Comparison of ENCODE assay signal across 11 cellular contexts in genomic region chr7:71131753-71132520, GRCh38. TPM values are rescaled to one million over a fixed set of nuclear protein-coding genes. Genes with fewer than 3 reads are reported as not detected.
DNase-seq lines count a peak whose midpoint lies in the region; ATAC-seq and TF ChIP-seq lines count a peak whose summit lies in the region.
"Had no signal": no experiment of that assay in that cellular context is flagged by ENCODE, and none has a peak within 500 bp of the region (broad histone marks: within the 10 kb centered on the region; RNA-seq: fewer than 3 reads in every experiment).

Gene GALNT17, plus strand, starts transcription at chr7:71132144.

- ATAC-seq in HG02885 (IDR thresholded peaks at IDR 0.05; ENCODE audit: poor library complexity, unreplicated experiment) = no peak
- no peak for ATAC-seq in HG03097 (IDR thresholded peaks at IDR 0.05; ENCODE audit: low FRiP score, unreplicated experiment)
- no peak for ATAC-seq in HG03045 (IDR thresholded peaks at IDR 0.05; ENCODE audit: unreplicated experiment)

- peaks cover 16% of the 10 kb centered on the region for H3K4me1 ChIP-seq in mesenchymal stem cell (ENCODE audit: control insufficient read depth, insufficient read depth, low read depth, low read length)
- peaks cover 6% of the 10 kb centered on the region for H3K4me1 ChIP-seq in stomach smooth muscle (ENCODE audit: control insufficient read depth, insufficient read depth, low read length)

- POLR2A ChIA-PET in RWPE1 (lab: Yijun Ruan, JAX; ENCODE audit: low non-redundant PET) = no interaction called here

- no peak within 1 kb of the TSS for H2AK5ac ChIP-seq in mesenchymal stem cell (ENCODE audit: low read length, severe bottlenecking)

- no peak within 1 kb of the TSS for H3K14ac ChIP-seq in mesenchymal stem cell (ENCODE audit: low read length in 2 of 2)

- no peak within 1 kb of the TSS for H3K18ac ChIP-seq in mesenchymal stem cell (ENCODE audit: low read depth in 1 of 2, low read length in 2 of 2)

- H2AFZ ChIP-seq in mesenchymal stem cell (ENCODE audit: low read depth, low read length) = no peak within 1 kb of the TSS

- H3K4me2 ChIP-seq in mesenchymal stem cell (ENCODE audit: low read length, poor library complexity, severe bottlenecking) = peak within 1 kb of the TSS; percentile 75

- DNase-seq in MG63 (peak; percentile 1), mesenchymal stem cell (no peak), RWPE1 (ENCODE audit: low spot score) (no peak)

- under 1% methylated on average over 76 of the region's 98 CpGs for WGBS in mesenchymal stem cell

- H3K9me3 ChIP-seq in MG63 (no peaks in the 10 kb centered on the region), mesenchymal stem cell (ENCODE audit: control insufficient read depth, low read length) (no peaks in the 10 kb centered on the region), stomach smooth muscle (ENCODE audit: control insufficient read depth in 2 of 2, low read length in 2 of 2) (peaks cover 0 to 2% of the 10 kb centered on the region in 2 donors)

- peaks cover 12% of the 10 kb centered on the region for H3K27me3 ChIP-seq in MG63
- H3K27me3 ChIP-seq in mesenchymal stem cell (ENCODE audit: control insufficient read depth in 1 of 2, insufficient read depth in 1 of 2, low read length in 2 of 2) = peaks cover 40 to 42% of the 10 kb centered on the region in 2 experiments
- H3K27me3 ChIP-seq in stomach smooth muscle (ENCODE audit: control insufficient read depth in 1 of 2, insufficient read depth in 2 of 2, low read length in 2 of 2) = peaks cover 6 to 10% of the 10 kb centered on the region in 2 donors

- H3K79me1 ChIP-seq in mesenchymal stem cell (replicated peaks; ENCODE audit: low read length, poor library complexity, severe bottlenecking) = no peaks in the 10 kb centered on the region

- CTCF ChIA-PET in RWPE1 (lab: Yijun Ruan, JAX) = interaction anchor here (0.6 kb wide), 2 partner anchors 21 to 620 kb away, joined by 3 to 5 read pairs; no protein-coding TSS in a partner anchor

- H2BK15ac ChIP-seq in mesenchymal stem cell (ENCODE audit: low read depth, poor library complexity, severe bottlenecking) = no peak within 1 kb of the TSS

- H3K4ac ChIP-seq in mesenchymal stem cell (ENCODE audit: low read depth in 1 of 2, low read length in 2 of 2) = no peak within 1 kb of the TSS

- H3K23ac ChIP-seq in mesenchymal stem cell (ENCODE audit: low read length in 2 of 2) = no peak within 1 kb of the TSS

- peak within 1 kb of the TSS; percentile 59 for H3K9ac ChIP-seq in mesenchymal stem cell (ENCODE audit: low read length)
- no peak within 1 kb of the TSS for H3K9ac ChIP-seq in stomach smooth muscle (ENCODE audit: low read length in 2 of 2)

- H3K36me3 ChIP-seq in MG63 (no peaks in the 10 kb centered on the region), mesenchymal stem cell (ENCODE audit: control insufficient read depth in 1 of 2, insufficient read depth in 2 of 2, low read depth in 1 of 2, low read length in 2 of 2) (no peaks in the 10 kb centered on the region), stomach smooth muscle (ENCODE audit: control insufficient read depth in 2 of 2, insufficient read depth in 2 of 2, low read length in 2 of 2) (no peaks in the 10 kb centered on the region)

- no peak within 1 kb of the TSS for H2BK120ac ChIP-seq in mesenchymal stem cell (ENCODE audit: low read depth, low read length)

- no peak within 1 kb of the TSS for H2BK5ac ChIP-seq in mesenchymal stem cell (ENCODE audit: low read depth, low read length, poor library complexity, severe bottlenecking)

- H3K4me3 ChIP-seq in MG63 = peak within 1 kb of the TSS; percentile 38
- H3K4me3 ChIP-seq in mesenchymal stem cell (ENCODE audit: insufficient read depth in 1 of 2, low read depth in 1 of 2, low read length in 2 of 2) = peak within 1 kb of the TSS in 1 of 2 experiments; percentile 73
- H3K4me3 ChIP-seq in stomach smooth muscle (ENCODE audit: low read length in 2 of 2) = peak within 1 kb of the TSS; percentile 31 to 65

- H4K91ac ChIP-seq in mesenchymal stem cell (ENCODE audit: low read length) = no peak within 1 kb of the TSS

- no peak within 1 kb of the TSS for H2BK12ac ChIP-seq in mesenchymal stem cell (ENCODE audit: low read length in 2 of 2)

- H3K27ac ChIP-seq in cingulate gyrus (ENCODE audit: low read depth, low read length) = peak within 1 kb of the TSS; percentile 39
- H3K27ac ChIP-seq in mesenchymal stem cell (ENCODE audit: low read length, poor library complexity, severe bottlenecking) = no peak within 1 kb of the TSS
- H3K27ac ChIP-seq in stomach smooth muscle (ENCODE audit: low read length) = no peak within 1 kb of the TSS
- no peak within 1 kb of the TSS for H3K27ac ChIP-seq in RWPE1
- H3K27ac ChIP-seq: epithelial cell of prostate had no signal

- no peak within 1 kb of the TSS for H4K8ac ChIP-seq in mesenchymal stem cell (ENCODE audit: low read length)

- no peak for TF ChIP-seq CTCF in RWPE1 (conservative IDR thresholded peaks at IDR 0.05; ENCODE audit: low read depth)

RNA-seq across cellular contexts. Expression of gene GALNT17, which starts in this region (rescaled TPM):
- total RNA-seq in MG63 (2014; rRNA removed; shearing (Covaris generic); ENCODE audit: low replicate concordance) = 0.03 TPM in 1 of 2 replicates, not detected in the other
- not detected for polyA plus RNA-seq in mesenchymal stem cell (2013, experiment 1 of 2)
- polyA plus RNA-seq in mesenchymal stem cell (2013, experiment 2 of 2) = not detected
- total RNA-seq: activated CD8-positive, alpha-beta memory T cell treated with anti-CD3 and anti-CD28 coated beads for 36 hours; renal cortical epithelial cell had no signal

Comparison
In these comparisons a context has a peak if more than half of its experiments do, and no peak if none do; other contexts are left out.
1. Peak in DNase-seq and H3K4me3 ChIP-seq in MG63; RNA of the gene not detected or under 1 TPM.